Comparison of ENCODE assay signal across 9 cellular contexts in the genomic region with DNA sequence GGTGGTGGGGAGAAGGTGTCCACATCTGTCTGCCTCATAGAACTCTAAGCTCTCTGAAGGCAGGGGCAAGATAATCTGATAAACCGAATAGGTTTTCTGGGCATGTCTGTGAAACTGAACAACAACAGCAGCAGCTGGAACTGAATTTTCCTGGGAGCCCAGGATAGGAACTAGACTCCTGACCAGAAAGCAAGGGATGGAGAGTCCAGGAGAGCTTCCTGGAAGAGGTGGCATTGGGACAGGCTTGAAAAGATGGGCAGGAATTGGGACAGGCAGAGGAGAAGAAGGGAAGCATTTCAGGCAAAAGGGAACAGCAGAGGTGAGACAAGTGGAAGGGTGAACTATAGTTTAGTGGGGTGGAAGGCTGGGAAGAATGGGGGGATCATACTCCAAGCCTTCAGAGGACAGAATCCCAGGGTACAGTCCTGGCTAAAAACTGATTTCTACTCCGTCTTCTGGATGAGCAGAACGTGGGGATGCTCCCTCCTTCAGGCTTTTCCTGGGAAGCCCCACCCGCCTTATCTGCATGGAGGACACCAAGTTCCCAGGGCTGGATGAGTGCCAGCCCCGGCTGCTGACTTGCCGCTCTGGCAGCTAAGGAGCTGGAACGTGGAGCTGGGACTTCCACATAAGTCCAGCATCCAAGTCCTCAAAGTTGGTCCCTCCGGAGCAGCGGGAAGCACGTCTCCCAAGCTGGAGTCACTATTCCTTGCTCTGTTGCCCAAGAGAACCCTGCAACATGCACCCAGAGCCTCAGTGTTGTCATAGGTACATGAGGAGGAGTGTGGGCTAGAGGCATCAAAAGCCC. TPM values are rescaled to one million over a fixed set of nuclear protein-coding genes. Genes with fewer than 3 reads are reported as not detected.
DNase-seq lines count a peak whose midpoint lies in the region; ATAC-seq and TF ChIP-seq lines count a peak whose summit lies in the region.
"Had no signal": no experiment of that assay in that cellular context is flagged by ENCODE, and none has a peak within 500 bp of the region (broad histone marks: within the 10 kb centered on the region; RNA-seq: fewer than 3 reads in every experiment).

No MANE protein-coding gene starts in this region.

- H3K27ac ChIP-seq in spleen: no peak overlapping the region

- peaks cover 0 to 51% (median 0%) of the 10 kb centered on the region in 7 donors for H3K27me3 ChIP-seq in spleen (replicated peaks in 1 of 7)

- no peak for TF ChIP-seq CTCF in spleen (IDR thresholded peaks at IDR 0.05 in 8 of 11, conservative IDR thresholded peaks at IDR 0.05 in 3 of 11)

- TF ChIP-seq POLR2A in spleen (IDR thresholded peaks at IDR 0.05): no peak

- ATAC-seq in HG03097 (IDR thresholded peaks at IDR 0.05; ENCODE audit: low FRiP score, unreplicated experiment): no peak

- no peaks in the 10 kb centered on the region for H3K36me3 ChIP-seq in spleen

- H3K4me1 ChIP-seq in spleen: peaks cover 0 to 2% (median 0%) of the 10 kb centered on the region in 6 donors

- H3K9me3 ChIP-seq in spleen: no peaks in the 10 kb centered on the region

- peak; percentile 51 for DNase-seq in HT-29 (ENCODE audit: low spot score)
- DNase-seq in cerebellum (ENCODE audit: low spot score): peak; percentile 18
- peak; percentile 60 for DNase-seq in kidney glomerular epithelial cell (lab: John Stamatoyannopoulos, UW)
- peak; percentile 72 for DNase-seq in spleen
- DNase-seq in NCI-H2081 (lab: John Stamatoyannopoulos, UW): no peak
- DNase-seq in NCI-H1694 (lab: John Stamatoyannopoulos, UW): no peak
- no peak for DNase-seq in SW 1271 (lab: John Stamatoyannopoulos, UW)
- DNase-seq: NCI-H1436 had no signal

- no peak overlapping the region for H3K4me3 ChIP-seq in spleen

- intact Hi-C loops in spleen (cut with DNase I; ENCODE audit: low total_unique reads): no loop called here

- 41 to 58% (median 53%) methylated on average over 7 to 10 of the region's 10 CpGs for WGBS in spleen, 5 donors

RNA-seq across cellular contexts. Expression of a gene that starts 13.9 kb away (rescaled TPM):
- 36.4 and 41.0 TPM in 2 replicates for total RNA-seq in HT-29 (2014; rRNA removed; shearing (Covaris generic))
- total RNA-seq in cerebellum (11.6 TPM), spleen (1 to 10 TPM in 2 of 7 donors, not detected in 5; 1.0 to 1.5 TPM)
- polyA plus RNA-seq in spleen: under 1 TPM; 0.20 to 0.26 (median 0.23) TPM

RNA-seq across cellular contexts. Expression of a gene that starts 34.9 kb away (rescaled TPM):
- total RNA-seq in HT-29 (2014; rRNA removed; shearing (Covaris generic)): 3.0 and 4.4 TPM in 2 replicates
- total RNA-seq in cerebellum: not detected
- 1 to 10 TPM in 1 of 7 donors, not detected in 6; 1.6 TPM for total RNA-seq in spleen
- under 1 TPM in 2 of 3 donors, not detected in 1; 0.09 to 0.12 TPM for polyA plus RNA-seq in spleen

RNA-seq across cellular contexts. Expression of a gene that starts 42.4 kb away (rescaled TPM):
- 14.5 and 17.6 TPM in 2 replicates for total RNA-seq in HT-29 (2014; rRNA removed; shearing (Covaris generic))
- total RNA-seq in cerebellum (15.5 TPM), spleen (10 to 100 TPM in 4 of 7 donors, 1 to 10 TPM in 3; 2.3 to 23.4 (median 10.4) TPM)
- polyA plus RNA-seq in spleen: 1 to 10 TPM; 2.1 to 8.1 (median 3.0) TPM

Comparison
In these comparisons a context has a peak if more than half of its experiments do, and no peak if none do; other contexts are left out.
1. DNase-seq: peak in HT-29 (single experiment), cerebellum (single experiment), kidney glomerular epithelial cell (single experiment) and spleen (single experiment); none in NCI-H2081 (0 of 2), NCI-H1694 (single experiment) and SW 1271 (0 of 2).